In genomic region chr11:100356035-100356434, GRCh38 we compare ENCODE assay signal across 13 cellular contexts.
"Had no signal": no experiment of that assay in that cellular context is flagged by ENCODE, and none has a peak within 500 bp of the region (broad histone marks: within the 10 kb centered on the region; RNA-seq: fewer than 3 reads in every experiment).

No MANE protein-coding gene starts in this region.

- H3K36me3 Mint-ChIP-seq: stimulated activated naive B cell treated with anti-CD40 and anti-IgM and Interleukin-4, amounts not matched to agents 10 μg/mL and 1 μg/mL and 100 μg/mL, for 72 hours had no signal

- H3K27ac Mint-ChIP-seq: activated CD8-positive, alpha-beta T cell treated with anti-CD3 and anti-CD28 coated beads, Interleukin-2, amount 10 ng/mL, durations not matched to agents 7 days and 5 days; activated naive CD4-positive, alpha-beta T cell treated with anti-CD3 and anti-CD28 coated beads for 36 hours; nephron progenitor cell; stimulated activated naive B cell treated with anti-CD40 and anti-IgM and Interleukin-4, amounts not matched to agents 10 μg/mL and 1 μg/mL and 100 μg/mL, for 72 hours had no signal

- H3K4me3 Mint-ChIP-seq: activated CD8-positive, alpha-beta T cell treated with anti-CD3 and anti-CD28 coated beads, Interleukin-2, amount 10 ng/mL, durations not matched to agents 7 days and 5 days; activated naive CD4-positive, alpha-beta T cell treated with anti-CD3 and anti-CD28 coated beads for 36 hours; nephron progenitor cell; stimulated activated naive B cell treated with anti-CD40 and anti-IgM and Interleukin-4, amounts not matched to agents 10 μg/mL and 1 μg/mL and 100 μg/mL, for 72 hours had no signal

- H3K4me1 Mint-ChIP-seq: stimulated activated naive B cell treated with anti-CD40 and anti-IgM and Interleukin-4, amounts not matched to agents 10 μg/mL and 1 μg/mL and 100 μg/mL, for 72 hours had no signal

- H3K9me3 Mint-ChIP-seq: nephron progenitor cell had no signal

- ATAC-seq: activated CD8-positive, alpha-beta T cell treated with anti-CD3 and anti-CD28 coated beads, Interleukin-2, amount 10 ng/mL, durations not matched to agents 7 days and 5 days; heart left ventricle; left ventricle myocardium superior; psoas muscle; stimulated activated naive B cell treated with anti-CD40 and anti-IgM and Interleukin-4, amounts not matched to agents 10 μg/mL and 1 μg/mL and 100 μg/mL, for 72 hours had no signal

- H3K27me3 Mint-ChIP-seq: stimulated activated naive B cell treated with anti-CD40 and anti-IgM and Interleukin-4, amounts not matched to agents 10 μg/mL and 1 μg/mL and 100 μg/mL, for 72 hours had no signal

- DNase-seq: activated CD4-positive, alpha-beta T cell treated with anti-CD3 and anti-CD28 coated beads for 4 hours; activated CD8-positive, alpha-beta T cell treated with anti-CD3 and anti-CD28 coated beads, Interleukin-2, amount 10 ng/mL, durations not matched to agents 7 days and 5 days; activated naive CD4-positive, alpha-beta T cell treated with anti-CD3 and anti-CD28 coated beads for 36 hours; foreskin melanocyte; heart left ventricle; islet precursor cell; left ventricle myocardium superior; nephron progenitor cell; psoas muscle; sigmoid colon; stimulated activated CD4-positive, alpha-beta T cell treated with anti-CD3 and anti-CD28 coated beads, Interleukin-2, amount 100 ng/mL, for 24 hours; stimulated activated naive B cell treated with anti-CD40 and anti-IgM and Interleukin-4, amounts not matched to agents 10 μg/mL and 1 μg/mL and 100 μg/mL, for 72 hours; transverse colon had no signal
